15 cellular contexts compared by ENCODE assay signal in genomic region chr9:4982720-4983482, GRCh38. TPM values are rescaled to one million over a fixed set of nuclear protein-coding genes. Genes with fewer than 3 reads are reported as not detected.
DNase-seq lines count a peak whose midpoint lies in the region; ATAC-seq and TF ChIP-seq lines count a peak whose summit lies in the region.
"Had no signal": no experiment of that assay in that cellular context is flagged by ENCODE, and none has a peak within 500 bp of the region (broad histone marks: within the 10 kb centered on the region; RNA-seq: fewer than 3 reads in every experiment).

No MANE protein-coding gene starts in this region.

- H3K4me1 ChIP-seq in KMS-11 (ENCODE audit: low read depth, poor library complexity, severe bottlenecking) (peaks cover 26% of the 10 kb centered on the region), spleen (peaks cover 20 to 61% (median 48%) of the 10 kb centered on the region in 6 donors)
- H3K4me1 ChIP-seq in CD8-positive, alpha-beta memory T cell (ENCODE audit: insufficient read depth, low read length): peaks cover 23% of the 10 kb centered on the region

- no peak overlapping the region for H3K4me3 ChIP-seq in KMS-11 (IDR thresholded peaks at IDR 0.05; ENCODE audit: insufficient read depth, low read depth, low read length)
- H3K4me3 ChIP-seq in spleen: no peak overlapping the region
- no peak overlapping the region for H3K4me3 ChIP-seq in CD8-positive, alpha-beta memory T cell (ENCODE audit: low read length)
- H3K4me3 ChIP-seq: suprapubic skin had no signal

- peak overlapping the region; percentile 88 for H3K4me3 Mint-ChIP-seq in activated CD8-positive, alpha-beta memory T cell treated with anti-CD3 and anti-CD28 coated beads, Interleukin-2, amount 10 ng/mL, durations not matched to agents 7 days and 5 days
- no peak overlapping the region for H3K4me3 Mint-ChIP-seq in activated naive CD8-positive, alpha-beta T cell
- peak overlapping the region in 3 of 7 donors; percentile 21 to 93 (median 93) for H3K4me3 Mint-ChIP-seq in CD8-positive, alpha-beta memory T cell

- 62 to 81% (median 71%) methylated on average over 2 of the region's 2 CpGs for WGBS in spleen, 5 donors

- POLR2A ChIA-PET in CD8-positive, alpha-beta memory T cell (lab: Charles Lee): no interaction called here

- H3K27ac Mint-ChIP-seq in activated CD8-positive, alpha-beta memory T cell treated with anti-CD3 and anti-CD28 coated beads, Interleukin-2, amount 10 ng/mL, durations not matched to agents 7 days and 5 days: peak overlapping the region; percentile 71
- H3K27ac Mint-ChIP-seq in activated naive CD8-positive, alpha-beta T cell: peak overlapping the region; percentile 97
- peak overlapping the region in 3 of 8 donors; percentile 15 to 81 (median 20) for H3K27ac Mint-ChIP-seq in CD8-positive, alpha-beta memory T cell

- H2AFZ ChIP-seq in KMS-11 (ENCODE audit: low read depth): no peak overlapping the region

- peaks cover 51% of the 10 kb centered on the region for H3K4me1 Mint-ChIP-seq in activated CD8-positive, alpha-beta memory T cell treated with anti-CD3 and anti-CD28 coated beads, Interleukin-2, amount 10 ng/mL, durations not matched to agents 7 days and 5 days
- peaks cover 61% of the 10 kb centered on the region for H3K4me1 Mint-ChIP-seq in activated naive CD8-positive, alpha-beta T cell (ENCODE audit: low read depth)
- peaks cover 27 to 38% (median 28%) of the 10 kb centered on the region in 3 donors for H3K4me1 Mint-ChIP-seq in CD8-positive, alpha-beta memory T cell

- H3K9me3 Mint-ChIP-seq in activated CD8-positive, alpha-beta memory T cell treated with anti-CD3 and anti-CD28 coated beads, Interleukin-2, amount 10 ng/mL, durations not matched to agents 7 days and 5 days (ENCODE audit: low read depth): no peaks in the 10 kb centered on the region
- H3K9me3 Mint-ChIP-seq in activated naive CD8-positive, alpha-beta T cell (ENCODE audit: low read depth): no peaks in the 10 kb centered on the region
- H3K9me3 Mint-ChIP-seq in CD8-positive, alpha-beta memory T cell: no peaks in the 10 kb centered on the region
- H3K9me3 Mint-ChIP-seq: brain, memory B cell had no signal

- ATAC-seq in activated CD8-positive, alpha-beta memory T cell treated with anti-CD3 and anti-CD28 coated beads, Interleukin-2, amount 10 ng/mL, durations not matched to agents 7 days and 5 days: no peak

- no peaks in the 10 kb centered on the region for H3K9me3 ChIP-seq in spleen
- H3K9me3 ChIP-seq in CD8-positive, alpha-beta memory T cell (ENCODE audit: low read length): no peaks in the 10 kb centered on the region
- H3K9me3 ChIP-seq: SJCRH30, suprapubic skin had no signal

- H3K79me2 ChIP-seq in KMS-11 (ENCODE audit: insufficient read depth, low read depth): no peaks in the 10 kb centered on the region

- H3K36me3 ChIP-seq in KMS-11 (ENCODE audit: insufficient read depth) (no peaks in the 10 kb centered on the region), spleen (peaks cover 0 to 10% (median 0%) of the 10 kb centered on the region in 6 donors)
- H3K36me3 ChIP-seq in CD8-positive, alpha-beta memory T cell (ENCODE audit: insufficient read depth, low read length): no peaks in the 10 kb centered on the region
- H3K36me3 ChIP-seq: SJCRH30, suprapubic skin had no signal

- DNase-seq in activated CD8-positive, alpha-beta memory T cell treated with anti-CD3 and anti-CD28 coated beads, Interleukin-2, amount 10 ng/mL, durations not matched to agents 7 days and 5 days: no peak
- DNase-seq in activated CD8-positive, alpha-beta memory T cell treated with anti-CD3 and anti-CD28 coated beads, Interleukin-2, amount 50 U/mL, for 4 hours: no peak
- DNase-seq in spleen (no peak), UCSD-AML1 (lab: John Stamatoyannopoulos, UW; ENCODE audit: unreplicated experiment) (no peak), DMS153 treated with DMSO at 0.1 percent for 48 hours (lab: John Stamatoyannopoulos, UW; ENCODE audit: unreplicated experiment) (no peak)
- DNase-seq in CD8-positive, alpha-beta memory T cell: no peak
- DNase-seq: effector CD8-positive, alpha-beta T cell; NCI-H82; nucleus accumbens had no signal

- peak overlapping the region; percentile 90; the same call in 1 of the 2 replicates for H3K4me2 ChIP-seq in KMS-11

- H4K20me1 ChIP-seq in KMS-11 (ENCODE audit: insufficient read depth): no peaks in the 10 kb centered on the region

- H3K27me3 ChIP-seq in KMS-11 (ENCODE audit: insufficient read depth, low read depth) (no peaks in the 10 kb centered on the region), spleen (replicated peaks in 1 of 7) (no peaks in the 10 kb centered on the region)
- H3K27me3 ChIP-seq in CD8-positive, alpha-beta memory T cell (ENCODE audit: insufficient read depth, low read length, poor library complexity, severe bottlenecking): no peaks in the 10 kb centered on the region
- H3K27me3 ChIP-seq: SJCRH30, suprapubic skin had no signal

- H3K9ac ChIP-seq in KMS-11: no peak overlapping the region

- peaks cover 4% of the 10 kb centered on the region for H3K27me3 Mint-ChIP-seq in activated CD8-positive, alpha-beta memory T cell treated with anti-CD3 and anti-CD28 coated beads, Interleukin-2, amount 10 ng/mL, durations not matched to agents 7 days and 5 days
- H3K27me3 Mint-ChIP-seq in activated naive CD8-positive, alpha-beta T cell: no peaks in the 10 kb centered on the region
- peaks cover 1 to 3% of the 10 kb centered on the region in 2 donors for H3K27me3 Mint-ChIP-seq in CD8-positive, alpha-beta memory T cell
- H3K27me3 Mint-ChIP-seq: memory B cell had no signal

- CTCF ChIA-PET in activated CD8-positive, alpha-beta memory T cell treated with anti-CD3 and anti-CD28 coated beads, Interleukin-2, amount 10 ng/mL, durations not matched to agents 7 days and 5 days (lab: Charles Lee): interaction anchor here (0.9 to 2.0 kb wide), 7 partner anchors 10 to 454 kb away, joined by 3 to 7 read pairs (median 4); partner anchors contain the start of gene RCL1
- CTCF ChIA-PET in CD8-positive, alpha-beta memory T cell (lab: Charles Lee): interaction anchor here (1.8 kb wide), 1 partner anchor 223 kb away, joined by 15 read pairs; no protein-coding TSS in a partner anchor

- TF ChIP-seq CTCF in KMS-11 (conservative IDR thresholded peaks at IDR 0.05; ENCODE audit: low read depth, low read length) (no peak), spleen (IDR thresholded peaks at IDR 0.05 in 8 of 11, conservative IDR thresholded peaks at IDR 0.05 in 3 of 11) (no peak)

- peaks cover 7% of the 10 kb centered on the region for H3K36me3 Mint-ChIP-seq in activated CD8-positive, alpha-beta memory T cell treated with anti-CD3 and anti-CD28 coated beads, Interleukin-2, amount 10 ng/mL, durations not matched to agents 7 days and 5 days
- peaks cover 3% of the 10 kb centered on the region for H3K36me3 Mint-ChIP-seq in activated naive CD8-positive, alpha-beta T cell
- peaks cover 0 to 9% (median 0%) of the 10 kb centered on the region in 3 donors for H3K36me3 Mint-ChIP-seq in CD8-positive, alpha-beta memory T cell

- H3K27ac ChIP-seq in KMS-11: no peak overlapping the region
- H3K27ac ChIP-seq in spleen: peak overlapping the region; percentile 96 to 99 (median 98)
- no peak overlapping the region for H3K27ac ChIP-seq in CD8-positive, alpha-beta memory T cell (ENCODE audit: low read depth, low read length)

- TF ChIP-seq POLR2A in spleen (IDR thresholded peaks at IDR 0.05): no peak

- intact Hi-C loops in spleen (cut with DNase I; ENCODE audit: low total_unique reads): loop anchor here (10.0 kb wide), 2 partner anchors 48 to 318 kb away; partner anchors contain the start of genes PLPP6 and SPATA6L

RNA-seq across cellular contexts. Expression of gene JAK2, which starts 2.2 kb away (rescaled TPM):
- 10 to 100 TPM; 20.6 to 27.0 TPM for total RNA-seq in activated CD8-positive, alpha-beta memory T cell treated with anti-CD3 and anti-CD28 coated beads, Interleukin-2, amount 10 ng/mL, durations not matched to agents 7 days and 5 days
- total RNA-seq in spleen: 10 to 100 TPM; 40.9 to 61.2 (median 54.6) TPM
- 10 to 100 TPM in 1 of 3 donors, 1 to 10 TPM in 2; 7.1 to 10.1 (median 7.3) TPM for polyA plus RNA-seq in spleen
- total RNA-seq in CD8-positive, alpha-beta memory T cell: 10 to 100 TPM; 24.9 to 25.1 TPM
- 9.6 TPM for polyA plus RNA-seq in CD8-positive, alpha-beta memory T cell

Comparison
In these comparisons a context has a peak if more than half of its experiments do, and no peak if none do; other contexts are left out.
1. H3K27ac ChIP-seq: peak in spleen (8 of 8); none in KMS-11 (single experiment) and CD8-positive, alpha-beta memory T cell (single experiment).